In genomic region chr19:14168259-14168972, GRCh38 we compare ENCODE assay signal across 23 cellular contexts. TPM values are rescaled to one million over a fixed set of nuclear protein-coding genes. Genes with fewer than 3 reads are reported as not detected.
A peak's percentile ranks its signal among the peaks of the same experiment; 100 is the strongest.
DNase-seq lines count a peak whose midpoint lies in the region; ATAC-seq, FAIRE-seq and TF ChIP-seq lines count a peak whose summit lies in the region.
"Had no signal": no experiment of that assay in that cellular context is flagged by ENCODE, and none has a peak within 500 bp of the region (broad histone marks: within the 10 kb centered on the region; RNA-seq: fewer than 3 reads in every experiment).

No MANE protein-coding gene starts in this region.

- H3K4me3 ChIP-seq in A549 (no peak overlapping the region), upper lobe of right lung (no peak overlapping the region), prostate gland (no peak overlapping the region)
- H3K4me3 ChIP-seq in BLaER1 treated with 17β-estradiol and CSF1 and Interleukin-3, amounts not matched to agents 10 nM and 100 nM = peak overlapping the region in 1 of 10 experiments; percentile 61; a peak in 1 of 20 replicates
- H3K4me3 ChIP-seq: transverse colon had no signal

- CTCF ChIA-PET in A549 (lab: Yijun Ruan, JAX) = interaction anchor here (1.1 to 1.9 kb wide), 3 partner anchors 9 to 31 kb away, joined by 3 to 6 read pairs (median 4); no protein-coding TSS in a partner anchor

- TF ChIP-seq CTCF in A549 (IDR thresholded peaks at IDR 0.05) (no peak), upper lobe of right lung (IDR thresholded peaks at IDR 0.05) (no peak), prostate gland (IDR thresholded peaks at IDR 0.05) (no peak)

- H4K20me1 ChIP-seq in BLaER1 treated with 17β-estradiol and CSF1 and Interleukin-3, amounts not matched to agents 10 nM and 100 nM = peaks cover 0 to 24% (median 0%) of the 10 kb centered on the region in 11 experiments; a peak in 7 of 22 replicates

- H3K4me1 ChIP-seq in A549 (no peaks in the 10 kb centered on the region), upper lobe of right lung (peaks cover 18% of the 10 kb centered on the region), prostate gland (replicated peaks) (no peaks in the 10 kb centered on the region)
- H3K4me1 ChIP-seq in BLaER1 treated with 17β-estradiol and CSF1 and Interleukin-3, amounts not matched to agents 10 nM and 100 nM = peaks cover 39 to 76% (median 71%) of the 10 kb centered on the region in 10 experiments

- TF ChIP-seq POLR2A in A549 (IDR thresholded peaks at IDR 0.05; ENCODE audit: low read length) (no peak), prostate gland (IDR thresholded peaks at IDR 0.05) (no peak)

- DNase-seq in A549 (ENCODE audit: low read depth in 1 of 2, low spot score in 1 of 2) (no peak), memory B cell (ENCODE audit: low spot score in 2 of 2) (no peak), upper lobe of right lung (no peak), prostate gland (ENCODE audit: low spot score) (no peak), posterior cingulate gyrus (no peak)
- no peak for DNase-seq in T-helper 2 cell treated with Interferon-gamma antibody and Interleukin-4, amounts not matched to agents 5 μg/mL and 100 μg/mL, for 36 hours (ENCODE audit: low spot score)
- DNase-seq: activated CD8-positive, alpha-beta memory T cell treated with anti-CD3 and anti-CD28 coated beads, Interleukin-2, amount 50 U/mL, for 48 hours; anterior cingulate cortex; EL; foreskin melanocyte; kidney glomerular epithelial cell; mesendoderm; NCI-H1092 treated with DMSO at 0.1 percent for 48 hours; NCI-H2081; NCI-H510A treated with DMSO at 0.1 percent for 48 hours; small intestine; stimulated activated CD4-positive, alpha-beta T cell treated with anti-CD3 and anti-CD28 coated beads, Interleukin-2, amount 100 ng/mL, for 48 hours; transverse colon had no signal

- no peak for TF ChIP-seq RAD21 in A549 (conservative IDR thresholded peaks at IDR 0.05 in 1 of 2, IDR thresholded peaks at IDR 0.05 in 1 of 2)

- H3K9me3 ChIP-seq in A549 = no peaks in the 10 kb centered on the region
- H3K9me3 ChIP-seq in BLaER1 treated with 17β-estradiol and CSF1 and Interleukin-3, amounts not matched to agents 10 nM and 100 nM (replicated peaks in 1 of 11) = peaks cover 0 to 10% (median 6%) of the 10 kb centered on the region in 11 experiments; a peak in 7 of 22 replicates
- H3K9me3 ChIP-seq in upper lobe of right lung = no peaks in the 10 kb centered on the region
- no peaks in the 10 kb centered on the region for H3K9me3 ChIP-seq in prostate gland
- H3K9me3 ChIP-seq: transverse colon had no signal

- 87% methylated on average over 19 of the region's 19 CpGs for WGBS in A549 (ENCODE audit: missing lambda C conversion rate)
- WGBS in prostate gland = 78% methylated on average over 19 of the region's 19 CpGs

- no peak for FAIRE-seq in A549 (lab: Jason Lieb, UNC)
- FAIRE-seq: H1, small intestine, TTC549 had no signal

- no peak overlapping the region for H3K27ac ChIP-seq in A549
- H3K27ac ChIP-seq in BLaER1 treated with 17β-estradiol and CSF1 and Interleukin-3, amounts not matched to agents 10 nM and 100 nM = peak overlapping the region in 8 of 11 experiments; percentile 36 to 79 (median 70); a peak in 11 of 22 replicates
- H3K27ac ChIP-seq in upper lobe of right lung = no peak overlapping the region
- H3K27ac ChIP-seq in prostate gland = no peak overlapping the region
- H3K27ac ChIP-seq: transverse colon had no signal

- POLR2A ChIA-PET in A549 (lab: Yijun Ruan, JAX) = no interaction called here

- TF ChIP-seq EP300 in A549 (IDR thresholded peaks at IDR 0.05) = no peak

- no peak overlapping the region for H3K4me2 ChIP-seq in A549
- peak overlapping the region; percentile 70 to 97 (median 87) for H3K4me2 ChIP-seq in BLaER1 treated with 17β-estradiol and CSF1 and Interleukin-3, amounts not matched to agents 10 nM and 100 nM

- no peaks in the 10 kb centered on the region for H3K27me3 Mint-ChIP-seq in T-helper 2 cell treated with Interferon-gamma antibody and Interleukin-4, amounts not matched to agents 5 μg/mL and 100 μg/mL, for 36 hours (ENCODE audit: low read depth)
- H3K27me3 Mint-ChIP-seq in memory B cell = peaks cover 22% of the 10 kb centered on the region
- H3K27me3 Mint-ChIP-seq: stimulated activated naive CD8-positive, alpha-beta T cell treated with anti-CD3 and anti-CD28 coated beads, Interleukin-15, amount 100 ng/mL, for 72 hours had no signal

- H3K4me1 Mint-ChIP-seq in T-helper 2 cell treated with Interferon-gamma antibody and Interleukin-4, amounts not matched to agents 5 μg/mL and 100 μg/mL, for 36 hours (ENCODE audit: low read depth) = peaks cover 12% of the 10 kb centered on the region
- H3K4me1 Mint-ChIP-seq in memory B cell = peaks cover 21% of the 10 kb centered on the region

- H3K27me3 ChIP-seq in BLaER1 treated with 17β-estradiol and CSF1 and Interleukin-3, amounts not matched to agents 10 nM and 100 nM = no peaks in the 10 kb centered on the region
- H3K27me3 ChIP-seq in upper lobe of right lung = no peaks in the 10 kb centered on the region
- H3K27me3 ChIP-seq in prostate gland (replicated peaks; ENCODE audit: insufficient read depth) = no peaks in the 10 kb centered on the region
- H3K27me3 ChIP-seq: transverse colon had no signal

- ATAC-seq in A549 (no peak), memory B cell (ENCODE audit: low read depth) (no peak), GM21447 (IDR thresholded peaks at IDR 0.05; ENCODE audit: unreplicated experiment) (no peak), upper lobe of right lung (no peak)

- H3K9ac ChIP-seq in BLaER1 treated with 17β-estradiol and CSF1 and Interleukin-3, amounts not matched to agents 10 nM and 100 nM = peak overlapping the region in 10 of 11 experiments; percentile 51 to 75 (median 68); a peak in 14 of 22 replicates

- H3K9me3 Mint-ChIP-seq in T-helper 2 cell treated with Interferon-gamma antibody and Interleukin-4, amounts not matched to agents 5 μg/mL and 100 μg/mL, for 36 hours = no peaks in the 10 kb centered on the region
- H3K9me3 Mint-ChIP-seq in memory B cell = peaks cover 4% of the 10 kb centered on the region

- peaks cover 24 to 51% (median 43%) of the 10 kb centered on the region in 11 experiments for H3K36me3 ChIP-seq in BLaER1 treated with 17β-estradiol and CSF1 and Interleukin-3, amounts not matched to agents 10 nM and 100 nM
- H3K36me3 ChIP-seq in upper lobe of right lung = peaks cover 5% of the 10 kb centered on the region
- H3K36me3 ChIP-seq in prostate gland = no peaks in the 10 kb centered on the region

- peaks cover 12% of the 10 kb centered on the region for H3K36me3 Mint-ChIP-seq in T-helper 2 cell treated with Interferon-gamma antibody and Interleukin-4, amounts not matched to agents 5 μg/mL and 100 μg/mL, for 36 hours (ENCODE audit: low read depth)
- H3K36me3 Mint-ChIP-seq in memory B cell = peaks cover 5% of the 10 kb centered on the region

- peak overlapping the region; percentile 59 for H3K27ac Mint-ChIP-seq in T-helper 2 cell treated with Interferon-gamma antibody and Interleukin-4, amounts not matched to agents 5 μg/mL and 100 μg/mL, for 36 hours
- H3K27ac Mint-ChIP-seq in memory B cell = no peak overlapping the region

- peak overlapping the region; percentile 4 for H3K4me3 Mint-ChIP-seq in T-helper 2 cell treated with Interferon-gamma antibody and Interleukin-4, amounts not matched to agents 5 μg/mL and 100 μg/mL, for 36 hours
- H3K4me3 Mint-ChIP-seq in memory B cell = peak overlapping the region; percentile 6

- intact Hi-C loops in upper lobe of right lung (cut with DNase I) (no loop called here), prostate gland (cut with DNase I) (no loop called here), posterior cingulate gyrus (cut with DNase I) (no loop called here)

TF ChIP-seq in A549, 52 proteins besides CTCF, POLR2A, EP300 and RAD21:
- TF ChIP-seq MAFK (IDR thresholded peaks at IDR 0.05; ENCODE audit: partially characterized antibody) (peak; percentile 49), BHLHE40 (IDR thresholded peaks at IDR 0.05; ENCODE audit: low read depth, low read length) (no peak)

RNA-seq across cellular contexts. Expression of gene ASF1B, which starts 32.0 kb away (rescaled TPM):
- polyA plus RNA-seq in A549 (2011; rRNA removed) (12.1 and 17.1 TPM in 2 replicates), A549 (2017; fragmentation: RNase III; extraction: RNeasy Plus Mini Kit Qiagen cat#74134 plus additional on column Dnase treatment) (37.8 to 46.2 TPM (median 42.1 TPM) in 3 replicates)
- 39.6 and 47.6 TPM in 2 replicates for polyA plus RNA-seq in A549 (2012; cell fraction: cytosol; rRNA removed)
- polyA plus RNA-seq in A549 (2012; cell fraction: nucleus; rRNA removed) = 40.9 and 42.2 TPM in 2 replicates
- polyA minus RNA-seq in A549 (2011; rRNA and poly(A)+ RNA removed) = 15.5 and 16.2 TPM in 2 replicates
- total RNA-seq in upper lobe of right lung (1.9 TPM), prostate gland (10 to 100 TPM in 1 of 2 donors, 1 to 10 TPM in 1; 5.1 to 19.7 TPM)

RNA-seq across cellular contexts. Expression of gene ADGRL1, which starts 37.6 kb away (rescaled TPM):
- polyA plus RNA-seq in A549 (2011; rRNA removed) (3.9 and 5.6 TPM in 2 replicates), A549 (2017; fragmentation: RNase III; extraction: RNeasy Plus Mini Kit Qiagen cat#74134 plus additional on column Dnase treatment) (5.4 to 7.4 TPM (median 6.0 TPM) in 3 replicates)
- 5.9 and 7.9 TPM in 2 replicates for polyA plus RNA-seq in A549 (2012; cell fraction: cytosol; rRNA removed)
- 14.3 and 26.1 TPM in 2 replicates for polyA plus RNA-seq in A549 (2012; cell fraction: nucleus; rRNA removed)
- 9.9 and 18.0 TPM in 2 replicates for polyA minus RNA-seq in A549 (2011; rRNA and poly(A)+ RNA removed)
- total RNA-seq in upper lobe of right lung (26.3 TPM), prostate gland (10 to 100 TPM; 13.0 to 44.1 TPM)

RNA-seq across cellular contexts. Expression of gene PRKACA, which starts 50.9 kb away (rescaled TPM):
- 10.0 and 12.0 TPM in 2 replicates for polyA plus RNA-seq in A549 (2011; rRNA removed)
- 38.9 and 48.9 TPM in 2 replicates for polyA plus RNA-seq in A549 (2012; cell fraction: cytosol; rRNA removed)
- polyA plus RNA-seq in A549 (2012; cell fraction: nucleus; rRNA removed) = 28.2 and 29.9 TPM in 2 replicates
- 40.9 to 46.2 TPM (median 41.1 TPM) in 3 replicates for polyA plus RNA-seq in A549 (2017; fragmentation: RNase III; extraction: RNeasy Plus Mini Kit Qiagen cat#74134 plus additional on column Dnase treatment)
- 13.2 and 16.0 TPM in 2 replicates for polyA minus RNA-seq in A549 (2011; rRNA and poly(A)+ RNA removed)
- 85.7 TPM for total RNA-seq in upper lobe of right lung
- total RNA-seq in prostate gland = 100 to 1,000 TPM in 1 of 2 donors, 10 to 100 TPM in 1; 34.8 to 106 TPM

Comparison
In these comparisons a context has a peak if more than half of its experiments do, and no peak if none do; other contexts are left out.
1. H3K27ac ChIP-seq: peak in BLaER1 treated with 17β-estradiol and CSF1 and Interleukin-3, amounts not matched to agents 10 nM and 100 nM (8 of 11); none in A549 (0 of 2), upper lobe of right lung (single experiment) and prostate gland (0 of 2).